Comparison of ENCODE assay signal across 10 cellular contexts in the genomic region with DNA sequence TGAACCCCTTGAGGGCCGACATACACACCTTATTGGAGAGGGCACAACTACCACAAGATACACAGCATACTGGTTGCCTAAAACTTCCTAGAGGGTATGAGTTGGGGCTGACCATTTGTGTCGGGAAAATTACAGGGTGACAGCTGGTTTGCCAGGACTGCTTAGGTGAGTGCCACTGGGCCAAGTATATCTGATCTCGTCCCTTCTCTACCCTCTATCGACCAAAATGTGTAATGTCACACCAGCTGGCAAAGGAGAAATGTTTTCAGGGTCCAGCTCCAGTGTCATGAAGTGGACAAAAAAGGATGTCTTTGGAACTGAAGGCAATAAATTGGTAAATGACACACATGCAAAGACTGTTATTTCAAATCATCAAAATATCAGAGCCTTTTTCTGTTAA.
DNase-seq lines count a peak whose midpoint lies in the region; ATAC-seq, FAIRE-seq and TF ChIP-seq lines count a peak whose summit lies in the region.
"Had no signal": no experiment of that assay in that cellular context is flagged by ENCODE, and none has a peak within 500 bp of the region (broad histone marks: within the 10 kb centered on the region; RNA-seq: fewer than 3 reads in every experiment).

No MANE protein-coding gene starts in this region.

- H3K9me2 ChIP-seq in GM23338 (ENCODE audit: insufficient read depth) = 0 out of 2 replicates have a peak, but pooled peaks cover 3% of the 10 kb centered on the region

- H3K27me3 Mint-ChIP-seq in GM23338 (ENCODE audit: insufficient read depth, low read depth, poor library complexity) = no peaks in the 10 kb centered on the region

- H3K4me2 ChIP-seq in GM23338 = no peak overlapping the region

- no peaks in the 10 kb centered on the region for H3K36me3 ChIP-seq in GM23338 (ENCODE audit: insufficient read depth)
- H3K36me3 ChIP-seq: gastrocnemius medialis had no signal

- H3K4me1 Mint-ChIP-seq in GM23338 = peaks cover 6% of the 10 kb centered on the region; the same call in 2 of the 3 replicates

- no peaks in the 10 kb centered on the region for H3K9me3 Mint-ChIP-seq in GM23338

- H3K4me1 ChIP-seq in GM23338 (ENCODE audit: insufficient read depth) = no peaks in the 10 kb centered on the region
- H3K4me1 ChIP-seq: gastrocnemius medialis had no signal

- TF ChIP-seq POLR2A in GM12892 (IDR thresholded peaks at IDR 0.05; ENCODE audit: low read depth, low read length) (no peak), NB4 (IDR thresholded peaks at IDR 0.05; ENCODE audit: extremely low read depth, insufficient read length) (no peak)

- FAIRE-seq in GM12892 (lab: Jason Lieb, UNC) = peak; percentile 84

- H4K20me1 ChIP-seq in GM23338 (replicated peaks; ENCODE audit: insufficient read depth) = no peaks in the 10 kb centered on the region

- no peak for DNase-seq in GM12892 (ENCODE audit: insufficient read length)
- DNase-seq in GM23338 (ENCODE audit: low spot score) = peak; percentile 38
- DNase-seq in NB4 (ENCODE audit: low read depth) = peak; percentile 2
- no peak for DNase-seq in fibroblast of mammary gland (ENCODE audit: low read depth)
- no peak for DNase-seq in inferior parietal cortex (ENCODE audit: extremely low spot score)
- DNase-seq in activated CD8-positive, alpha-beta memory T cell treated with anti-CD3 and anti-CD28 coated beads for 24 hours = no peak
- DNase-seq in hepatic stellate cell (ENCODE audit: low spot score) = no peak
- DNase-seq: gastrocnemius medialis, NCI-H1417 had no signal

- no peak overlapping the region for H3K4me3 Mint-ChIP-seq in GM23338

- no peaks in the 10 kb centered on the region for H3K27me3 ChIP-seq in GM23338 (ENCODE audit: insufficient read depth)
- H3K27me3 ChIP-seq: gastrocnemius medialis had no signal

- H3F3A ChIP-seq in GM23338 (replicated peaks; ENCODE audit: low read depth) = no peaks in the 10 kb centered on the region

- no peak overlapping the region for H3K4me3 ChIP-seq in GM23338
- H3K4me3 ChIP-seq in NB4 (ENCODE audit: low read depth, low read length) = no peak overlapping the region
- no peak overlapping the region for H3K4me3 ChIP-seq in fibroblast of mammary gland (ENCODE audit: control insufficient read depth, low read depth, low read length)
- H3K4me3 ChIP-seq: gastrocnemius medialis had no signal

- TF ChIP-seq CTCF in GM23338 (conservative IDR thresholded peaks at IDR 0.05; ENCODE audit: low read depth in 2 of 2) (peak; percentile 35 to 48), NB4 (IDR thresholded peaks at IDR 0.05; ENCODE audit: low read depth, low read length) (no peak), fibroblast of mammary gland (conservative IDR thresholded peaks at IDR 0.05; ENCODE audit: control insufficient read depth, insufficient read depth, low read depth, low read length) (peak; percentile 8)

- H3K27ac Mint-ChIP-seq in GM23338 = no peak overlapping the region

- no peak overlapping the region for H3K27ac ChIP-seq in GM23338 (ENCODE audit: low read depth)
- H3K27ac ChIP-seq: gastrocnemius medialis had no signal

- no peak overlapping the region for H2AFZ ChIP-seq in GM23338

- H3K36me3 Mint-ChIP-seq in GM23338 (ENCODE audit: low read depth) = no peaks in the 10 kb centered on the region

- ATAC-seq in GM23338 (peak; percentile 68), HG02588 (IDR thresholded peaks at IDR 0.05; ENCODE audit: unreplicated experiment) (no peak)
- ATAC-seq: gastrocnemius medialis had no signal

- H3K79me2 ChIP-seq in GM23338 (replicated peaks; ENCODE audit: insufficient read depth) = no peaks in the 10 kb centered on the region

TF ChIP-seq in GM23338, 12 proteins besides CTCF, POLR2A, EP300 and RAD21 (continues in another document):
- TF ChIP-seq CREB1 (CRISPR knock-in tag; IDR thresholded peaks at IDR 0.05; ENCODE audit: low read depth) (no peak), ZNF462 (CRISPR knock-in tag; IDR thresholded peaks at IDR 0.05) (no peak), ETS1 (IDR thresholded peaks at IDR 0.05) (no peak), EZH2 (IDR thresholded peaks at IDR 0.05; ENCODE audit: low read depth, unreplicated experiment) (no peak), ZNF331 (CRISPR knock-in tag; IDR thresholded peaks at IDR 0.05; ENCODE audit: low read depth) (no peak)

Comparison
In these comparisons a context has a peak if more than half of its experiments do, and no peak if none do; other contexts are left out.
1. DNase-seq: peak in GM23338 (single experiment) and NB4 (single experiment); none in GM12892 (single experiment), fibroblast of mammary gland (single experiment), inferior parietal cortex (single experiment), activated CD8-positive, alpha-beta memory T cell treated with anti-CD3 and anti-CD28 coated beads for 24 hours (single experiment) and hepatic stellate cell (single experiment).